Comparison of ENCODE assay signal across 7 cellular contexts in the genomic region with DNA sequence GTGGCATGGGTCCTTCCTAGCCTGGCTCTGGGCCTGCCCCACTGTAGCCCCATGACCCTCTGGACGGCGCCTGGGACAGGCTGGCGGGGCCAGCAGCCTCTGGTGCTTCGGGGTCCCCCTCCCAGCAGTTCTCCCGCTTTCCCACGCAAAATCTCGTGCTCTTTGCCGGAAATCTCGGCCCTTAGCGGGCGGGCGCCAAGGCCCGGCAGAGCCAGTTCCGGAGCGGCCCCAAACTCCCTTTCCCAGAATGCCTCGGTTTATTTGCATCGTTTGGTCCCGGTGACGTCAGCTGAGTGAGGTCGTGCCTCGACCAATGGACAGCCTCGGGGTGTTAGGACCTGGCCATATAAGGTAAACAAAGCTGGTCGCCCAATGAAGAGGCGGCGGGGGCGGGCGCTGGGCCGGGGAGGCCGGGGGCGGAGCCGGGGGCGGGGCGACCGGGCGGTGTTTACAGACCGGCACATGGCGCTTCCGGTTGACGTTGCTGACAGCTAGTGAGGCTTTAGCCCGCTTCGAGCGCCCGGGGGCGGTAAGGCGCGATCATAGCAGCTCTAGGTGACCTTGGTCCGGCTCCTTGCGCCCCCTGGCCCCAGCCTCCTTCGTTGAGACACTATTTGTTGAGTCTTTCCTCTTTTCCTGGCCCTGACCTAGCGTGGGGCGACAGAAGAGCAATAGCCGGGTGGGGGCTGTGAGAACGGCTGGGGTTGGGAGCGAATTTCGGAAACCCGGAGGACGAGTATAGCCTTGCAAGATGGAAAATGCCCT. TPM values are rescaled to one million over a fixed set of nuclear protein-coding genes. Genes with fewer than 3 reads are reported as not detected.
DNase-seq lines count a peak whose midpoint lies in the region; ATAC-seq, FAIRE-seq and TF ChIP-seq lines count a peak whose summit lies in the region.

No MANE protein-coding gene starts in this region.

- H3K9me3 ChIP-seq in astrocyte (ENCODE audit: insufficient read depth, low read depth, low read length) = no peaks in the 10 kb centered on the region

- DNase-seq in NCI-H187 (lab: John Stamatoyannopoulos, UW) (peak; percentile 87 to 93), astrocyte (ENCODE audit: low read depth) (peak; percentile 99), hepatic stellate cell (ENCODE audit: low spot score) (peak; percentile 100)
- DNase-seq in T-helper 2 cell treated with Interferon-gamma antibody and Interleukin-4, amounts not matched to agents 5 μg/mL and 100 μg/mL, for 36 hours (ENCODE audit: low spot score) = peak; percentile 99

- peak overlapping the region; percentile 93 for H2AFZ ChIP-seq in astrocyte (ENCODE audit: low read depth, low read length)

- peaks cover 42% of the 10 kb centered on the region for H3K79me2 ChIP-seq in astrocyte (ENCODE audit: insufficient read depth, low read length)

- H3K36me3 ChIP-seq in astrocyte (ENCODE audit: insufficient read depth, low read length) (no peaks in the 10 kb centered on the region), rectal smooth muscle tissue (ENCODE audit: control insufficient read depth, insufficient read depth, low read length) (no peaks in the 10 kb centered on the region)

- H3K27ac Mint-ChIP-seq in T-helper 2 cell treated with Interferon-gamma antibody and Interleukin-4, amounts not matched to agents 5 μg/mL and 100 μg/mL, for 36 hours = peak overlapping the region; percentile 99
- H3K27ac Mint-ChIP-seq in astrocyte (ENCODE audit: unreplicated experiment) = peak overlapping the region; percentile 96

- TF ChIP-seq CTCF in astrocyte (IDR thresholded peaks at IDR 0.05; ENCODE audit: insufficient read depth, low read depth, low read length) = no peak

- H4K20me1 ChIP-seq in astrocyte (ENCODE audit: insufficient read depth, low read length) = peaks cover 27% of the 10 kb centered on the region

- H3K4me3 Mint-ChIP-seq in T-helper 2 cell treated with Interferon-gamma antibody and Interleukin-4, amounts not matched to agents 5 μg/mL and 100 μg/mL, for 36 hours = peak overlapping the region; percentile 98
- H3K4me3 Mint-ChIP-seq in astrocyte (ENCODE audit: unreplicated experiment) = peak overlapping the region; percentile 88

- H3K27me3 Mint-ChIP-seq in T-helper 2 cell treated with Interferon-gamma antibody and Interleukin-4, amounts not matched to agents 5 μg/mL and 100 μg/mL, for 36 hours (ENCODE audit: low read depth) = no peaks in the 10 kb centered on the region
- H3K27me3 Mint-ChIP-seq in astrocyte (ENCODE audit: low read depth, unreplicated experiment) = no peaks in the 10 kb centered on the region

- peak overlapping the region; percentile 86 for H3K9ac ChIP-seq in astrocyte (ENCODE audit: low read length)
- peak overlapping the region; percentile 84 for H3K9ac ChIP-seq in rectal smooth muscle tissue (ENCODE audit: low read length)

- H3K4me1 Mint-ChIP-seq in T-helper 2 cell treated with Interferon-gamma antibody and Interleukin-4, amounts not matched to agents 5 μg/mL and 100 μg/mL, for 36 hours (ENCODE audit: low read depth) = peaks cover 14% of the 10 kb centered on the region
- H3K4me1 Mint-ChIP-seq in astrocyte (ENCODE audit: low read depth, unreplicated experiment) = peaks cover 2% of the 10 kb centered on the region

- peak overlapping the region; percentile 70 for H3K4me3 ChIP-seq in astrocyte (ENCODE audit: insufficient read depth, low read depth, low read length)
- peak overlapping the region; percentile 94 for H3K4me3 ChIP-seq in rectal smooth muscle tissue (ENCODE audit: low read length)

- no peak for FAIRE-seq in astrocyte (lab: Jason Lieb, UNC)

- H3K27me3 ChIP-seq in astrocyte (ENCODE audit: insufficient read depth, low read length) (no peaks in the 10 kb centered on the region), rectal smooth muscle tissue (ENCODE audit: control insufficient read depth, insufficient read depth, low read length) (no peaks in the 10 kb centered on the region)

- H3K27ac ChIP-seq in astrocyte (ENCODE audit: low read depth, low read length) = peak overlapping the region; percentile 80
- peak overlapping the region; percentile 99 for H3K27ac ChIP-seq in rectal smooth muscle tissue (ENCODE audit: low read depth, low read length)

- ATAC-seq in GM18499 (IDR thresholded peaks at IDR 0.05; ENCODE audit: insufficient read depth, unreplicated experiment) = peak; percentile 59
- peak; percentile 70 for ATAC-seq in HG02943 (IDR thresholded peaks at IDR 0.05; ENCODE audit: low read depth, unreplicated experiment)

- H3K4me1 ChIP-seq in astrocyte (ENCODE audit: insufficient read depth, low read length) (peaks cover 25% of the 10 kb centered on the region), rectal smooth muscle tissue (ENCODE audit: control insufficient read depth, insufficient read depth, low read length) (peaks cover 20% of the 10 kb centered on the region)

- peaks cover 1% of the 10 kb centered on the region for H3K36me3 Mint-ChIP-seq in T-helper 2 cell treated with Interferon-gamma antibody and Interleukin-4, amounts not matched to agents 5 μg/mL and 100 μg/mL, for 36 hours (ENCODE audit: low read depth)
- no peaks in the 10 kb centered on the region for H3K36me3 Mint-ChIP-seq in astrocyte (ENCODE audit: low read depth, unreplicated experiment)

- no peaks in the 10 kb centered on the region for H3K9me3 Mint-ChIP-seq in T-helper 2 cell treated with Interferon-gamma antibody and Interleukin-4, amounts not matched to agents 5 μg/mL and 100 μg/mL, for 36 hours
- H3K9me3 Mint-ChIP-seq in astrocyte (ENCODE audit: unreplicated experiment) = no peaks in the 10 kb centered on the region

- H3K4me2 ChIP-seq in astrocyte (ENCODE audit: low read length) = peak overlapping the region; percentile 99

RNA-seq across cellular contexts. Expression of a gene that starts 1.5 kb away (rescaled TPM):
- 49.8 and 53.0 TPM in 2 replicates for total RNA-seq in astrocyte

RNA-seq across cellular contexts. Expression of a gene that starts 8.4 kb away (rescaled TPM):
- total RNA-seq in astrocyte = 89.0 and 91.5 TPM in 2 replicates

Comparison
In these comparisons a context has a peak if more than half of its experiments do, and no peak if none do; other contexts are left out.
1. Peak in every context shown above with its lines: DNase-seq, ATAC-seq, H3K4me3 ChIP-seq and H3K27ac ChIP-seq.